ENCODE assay signal across 13 cellular contexts in the genomic region with DNA sequence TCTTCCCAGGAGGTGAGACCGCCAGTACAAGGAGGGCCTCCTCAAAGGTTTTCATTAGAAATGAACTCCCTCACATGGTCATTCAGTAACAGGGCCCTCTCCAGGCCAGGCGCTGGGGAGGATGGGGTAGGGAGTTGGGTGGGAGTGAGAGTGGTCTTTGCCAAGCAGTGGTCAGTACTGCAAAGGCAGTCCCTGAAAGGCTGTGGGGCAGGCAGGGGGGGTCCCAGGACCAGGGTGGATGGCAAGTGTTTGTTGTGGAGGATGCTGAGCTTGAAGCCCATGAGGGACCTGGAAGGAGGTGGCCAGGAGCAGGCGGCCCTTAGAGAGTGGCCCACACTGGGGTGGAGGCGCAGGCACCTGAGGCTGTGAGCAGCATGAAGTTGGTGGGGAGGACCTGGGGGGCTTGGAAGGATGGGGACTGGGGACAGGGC. TPM values are rescaled to one million over a fixed set of nuclear protein-coding genes. Genes with fewer than 3 reads are reported as not detected.
"Had no signal": no experiment of that assay in that cellular context is flagged by ENCODE, and none has a peak within 500 bp of the region (broad histone marks: within the 10 kb centered on the region; RNA-seq: fewer than 3 reads in every experiment).

No MANE protein-coding gene starts in this region.

- H3K27me3 Mint-ChIP-seq: effector memory CD8-positive, alpha-beta T cell; naive thymus-derived CD8-positive, alpha-beta T cell; stimulated activated naive CD8-positive, alpha-beta T cell treated with anti-CD3 and anti-CD28 coated beads, Interleukin-15, amount 100 ng/mL, for 72 hours; type B pancreatic cell had no signal

- H3K9me3 Mint-ChIP-seq: effector memory CD8-positive, alpha-beta T cell; naive thymus-derived CD8-positive, alpha-beta T cell; stimulated activated naive CD8-positive, alpha-beta T cell treated with anti-CD3 and anti-CD28 coated beads, Interleukin-15, amount 100 ng/mL, for 72 hours; type B pancreatic cell had no signal

- H3K27ac Mint-ChIP-seq: effector memory CD8-positive, alpha-beta T cell; memory B cell; naive thymus-derived CD8-positive, alpha-beta T cell; type B pancreatic cell had no signal

- H3K4me1 Mint-ChIP-seq: naive thymus-derived CD8-positive, alpha-beta T cell; stimulated activated naive CD8-positive, alpha-beta T cell treated with anti-CD3 and anti-CD28 coated beads, Interleukin-15, amount 100 ng/mL, for 72 hours had no signal

- H3K4me3 Mint-ChIP-seq: effector memory CD8-positive, alpha-beta T cell; memory B cell; naive thymus-derived CD8-positive, alpha-beta T cell; stimulated activated naive CD8-positive, alpha-beta T cell treated with anti-CD3 and anti-CD28 coated beads, Interleukin-15, amount 100 ng/mL, for 72 hours; type B pancreatic cell had no signal

- H3K36me3 Mint-ChIP-seq: memory B cell; naive thymus-derived CD8-positive, alpha-beta T cell; type B pancreatic cell had no signal

- DNase-seq: activated CD4-positive, CD25-positive, alpha-beta regulatory T cell; dermis blood vessel endothelial cell; effector memory CD8-positive, alpha-beta T cell; nucleus accumbens; stimulated activated naive CD8-positive, alpha-beta T cell treated with anti-CD3 and anti-CD28 coated beads, Interleukin-15, amount 100 ng/mL, for 72 hours had no signal

- ATAC-seq: effector memory CD8-positive, alpha-beta T cell; heart right ventricle; left lung; naive thymus-derived CD8-positive, alpha-beta T cell; sciatic nerve; stimulated activated naive CD8-positive, alpha-beta T cell treated with anti-CD3 and anti-CD28 coated beads, Interleukin-15, amount 100 ng/mL, for 72 hours had no signal

RNA-seq across cellular contexts. Expression of a gene that starts 33.5 kb away (rescaled TPM):
- total RNA-seq: ascending aorta, bronchial epithelial cell had no signal
